In the genomic region with DNA sequence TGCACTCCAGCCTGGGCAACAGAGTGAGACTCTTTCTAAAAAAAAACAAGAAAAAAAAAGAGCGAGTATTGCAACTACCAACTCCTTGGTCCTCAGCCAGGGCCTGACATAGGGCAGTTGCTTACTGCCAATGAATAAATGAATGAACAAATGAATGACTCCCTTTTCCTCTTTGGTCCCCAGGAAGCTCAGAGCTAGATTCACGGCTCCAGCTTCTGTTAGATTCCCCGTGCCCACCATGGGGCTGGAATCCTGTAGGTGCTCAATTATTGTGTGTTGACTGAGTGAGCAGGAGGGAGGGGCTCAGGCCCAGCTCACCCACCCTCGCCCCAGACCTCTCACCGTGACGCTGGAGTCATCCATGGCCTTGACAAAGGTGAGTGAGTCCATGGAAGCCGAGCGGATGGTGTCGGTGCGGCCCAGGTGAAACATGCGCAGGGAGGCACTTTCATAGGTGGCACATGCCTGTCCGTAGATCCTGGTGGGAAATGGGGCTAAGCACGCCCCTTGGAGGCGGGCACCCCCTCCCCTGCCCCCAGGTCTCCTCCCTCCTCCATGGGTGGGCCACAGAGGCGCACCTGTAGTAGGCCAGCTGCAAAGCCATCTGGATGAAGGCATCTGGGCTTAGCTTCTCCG, we compare ENCODE assay signal across 1 cellular context.
TF ChIP-seq lines count a peak whose summit lies in the region.

No MANE protein-coding gene starts in this region.

TF ChIP-seq in K562, 482 proteins besides CTCF, POLR2A, EP300 and RAD21:
- TF ChIP-seq, protein P1, sequence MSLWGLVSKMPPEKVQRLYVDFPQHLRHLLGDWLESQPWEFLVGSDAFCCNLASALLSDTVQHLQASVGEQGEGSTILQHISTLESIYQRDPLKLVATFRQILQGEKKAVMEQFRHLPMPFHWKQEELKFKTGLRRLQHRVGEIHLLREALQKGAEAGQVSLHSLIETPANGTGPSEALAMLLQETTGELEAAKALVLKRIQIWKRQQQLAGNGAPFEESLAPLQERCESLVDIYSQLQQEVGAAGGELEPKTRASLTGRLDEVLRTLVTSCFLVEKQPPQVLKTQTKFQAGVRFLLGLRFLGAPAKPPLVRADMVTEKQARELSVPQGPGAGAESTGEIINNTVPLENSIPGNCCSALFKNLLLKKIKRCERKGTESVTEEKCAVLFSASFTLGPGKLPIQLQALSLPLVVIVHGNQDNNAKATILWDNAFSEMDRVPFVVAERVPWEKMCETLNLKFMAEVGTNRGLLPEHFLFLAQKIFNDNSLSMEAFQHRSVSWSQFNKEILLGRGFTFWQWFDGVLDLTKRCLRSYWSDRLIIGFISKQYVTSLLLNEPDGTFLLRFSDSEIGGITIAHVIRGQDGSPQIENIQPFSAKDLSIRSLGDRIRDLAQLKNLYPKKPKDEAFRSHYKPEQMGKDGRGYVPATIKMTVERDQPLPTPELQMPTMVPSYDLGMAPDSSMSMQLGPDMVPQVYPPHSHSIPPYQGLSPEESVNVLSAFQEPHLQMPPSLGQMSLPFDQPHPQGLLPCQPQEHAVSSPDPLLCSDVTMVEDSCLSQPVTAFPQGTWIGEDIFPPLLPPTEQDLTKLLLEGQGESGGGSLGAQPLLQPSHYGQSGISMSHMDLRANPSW (CRISPR knock-in tag; IDR thresholded peaks at IDR 0.05) = no peak
- TF ChIP-seq ZNF24 (IDR thresholded peaks at IDR 0.05) = peak; percentile 83
